Comparison of ENCODE assay signal across 22 cellular contexts in genomic region chr7:101838837-101839483, GRCh38. TPM values are rescaled to one million over a fixed set of nuclear protein-coding genes. Genes with fewer than 3 reads are reported as not detected.
DNase-seq lines count a peak whose midpoint lies in the region; ATAC-seq and TF ChIP-seq lines count a peak whose summit lies in the region.
"Had no signal": no experiment of that assay in that cellular context is flagged by ENCODE, and none has a peak within 500 bp of the region (broad histone marks: within the 10 kb centered on the region; RNA-seq: fewer than 3 reads in every experiment).

No MANE protein-coding gene starts in this region.

- H3K4me1 ChIP-seq in right lobe of liver (peaks cover 0 to 5% (median 0%) of the 10 kb centered on the region in 4 donors), smooth muscle cell (ENCODE audit: low read depth) (peaks cover 7% of the 10 kb centered on the region)
- H3K4me1 ChIP-seq: tibial nerve had no signal

- H3K79me2 ChIP-seq in smooth muscle cell (ENCODE audit: low read depth), result peaks cover 100% of the 10 kb centered on the region

- peak overlapping the region; percentile 40 for H3K4me2 ChIP-seq in smooth muscle cell
- H3K4me2 ChIP-seq: KMS-11 had no signal

- peak overlapping the region in 1 of 3 donors; percentile 50 for H3K27ac ChIP-seq in right lobe of liver
- H3K27ac ChIP-seq in smooth muscle cell (ENCODE audit: low read depth), result peak overlapping the region; percentile 70
- H3K27ac ChIP-seq: adrenal gland, KMS-11, ovary, SK-N-MC, tibial nerve had no signal

- ATAC-seq in right lobe of liver, result peak; percentile 81 to 97 (median 88)
- ATAC-seq in GM21529 (IDR thresholded peaks at IDR 0.05; ENCODE audit: unreplicated experiment), result no peak
- no peak for ATAC-seq in HG02763 (IDR thresholded peaks at IDR 0.05; ENCODE audit: unreplicated experiment)
- ATAC-seq: naive thymus-derived CD4-positive, alpha-beta T cell; T-helper 17 cell had no signal

- peaks cover 6% of the 10 kb centered on the region for H3F3A ChIP-seq in smooth muscle cell (ENCODE audit: low read depth)

- H3K4me3 ChIP-seq in fibroblast of villous mesenchyme (ENCODE audit: low read depth, low read length) (no peak overlapping the region), right lobe of liver (no peak overlapping the region), smooth muscle cell (no peak overlapping the region)
- H3K4me3 ChIP-seq: adrenal gland, ovary, SK-N-MC, tibial nerve had no signal

- no peak overlapping the region for H2AFZ ChIP-seq in smooth muscle cell (ENCODE audit: low read depth)

- TF ChIP-seq CTCF in fibroblast of villous mesenchyme (IDR thresholded peaks at IDR 0.05; ENCODE audit: insufficient read depth, low read depth, low read length) (no peak), right lobe of liver (IDR thresholded peaks at IDR 0.05) (no peak), smooth muscle cell (IDR thresholded peaks at IDR 0.05; ENCODE audit: borderline replicate concordance, insufficient read depth, poor library complexity, severe bottlenecking) (no peak)

- H3K9ac ChIP-seq in smooth muscle cell (ENCODE audit: low read depth), result peak overlapping the region; percentile 21
- H3K9ac ChIP-seq: KMS-11 had no signal

- no peak for TF ChIP-seq POLR2A in right lobe of liver (IDR thresholded peaks at IDR 0.05)

- WGBS in right lobe of liver (ENCODE audit: insufficient coverage, low coverage, low lambda C conversion rate, missing lambda C conversion rate), result 80% methylated on average over 15 of the region's 17 CpGs
- WGBS in smooth muscle cell (ENCODE audit: low lambda C conversion rate), result 31% methylated on average over 17 of the region's 17 CpGs

- no peaks in the 10 kb centered on the region for H3K36me3 ChIP-seq in right lobe of liver
- no peaks in the 10 kb centered on the region for H3K36me3 ChIP-seq in smooth muscle cell (ENCODE audit: low read depth)
- H3K36me3 ChIP-seq: adrenal gland, ovary, tibial nerve had no signal

- H3K9me3 ChIP-seq in right lobe of liver, result no peaks in the 10 kb centered on the region
- H3K9me3 ChIP-seq in smooth muscle cell (replicated peaks; ENCODE audit: low read depth), result no peaks in the 10 kb centered on the region
- H3K9me3 ChIP-seq: adrenal gland, ovary, tibial nerve had no signal

- intact Hi-C loops in right lobe of liver (cut with DNase I), result no loop called here

- peaks cover 99% of the 10 kb centered on the region for H4K20me1 ChIP-seq in smooth muscle cell (ENCODE audit: low read depth)

- DNase-seq in NCI-H82 treated with DMSO at 0.1 percent for 48 hours (lab: John Stamatoyannopoulos, UW; ENCODE audit: unreplicated experiment) (peak; percentile 91), fibroblast of villous mesenchyme (ENCODE audit: low read depth) (peak; percentile 98), right lobe of liver (peak; percentile 64 to 72 (median 68)), smooth muscle cell (lab: John Stamatoyannopoulos, UW; ENCODE audit: unreplicated experiment) (peak; percentile 26)
- DNase-seq in activated effector memory CD4-positive, alpha-beta T cell treated with Interleukin-2 at 50 U/mL for 16 hours, result no peak
- DNase-seq: activated CD4-positive, alpha-beta T cell treated with anti-CD3 and anti-CD28 coated beads for 4 hours; activated CD8-positive, alpha-beta memory T cell treated with anti-CD3 and anti-CD28 coated beads for 24 hours; activated naive CD4-positive, alpha-beta T cell; activated T-cell treated with anti-CD3 and anti-CD28 coated beads, Interleukin-2, amount 50 U/mL, for 24 hours; CD4-positive, CD25-positive, alpha-beta regulatory T cell; naive thymus-derived CD4-positive, alpha-beta T cell; NCI-H146; NCI-H526; ovary; RPMI8226; T-helper 17 cell had no signal

- no peaks in the 10 kb centered on the region for H3K27me3 ChIP-seq in right lobe of liver
- no peaks in the 10 kb centered on the region for H3K27me3 ChIP-seq in smooth muscle cell (ENCODE audit: low read depth)
- H3K27me3 ChIP-seq: adrenal gland, ovary, tibial nerve had no signal

RNA-seq across cellular contexts. Expression of gene CUX1, which starts 21.5 kb away (rescaled TPM):
- total RNA-seq in fibroblast of villous mesenchyme (45.7 and 46.2 TPM in 2 replicates), right lobe of liver (10 to 100 TPM; 34.3 to 53.1 (median 40.6) TPM), smooth muscle cell (56.3 and 70.1 TPM in 2 replicates)
- 67.5 and 78.4 TPM in 2 replicates for polyA plus RNA-seq in smooth muscle cell

Comparison
In these comparisons a context has a peak if more than half of its experiments do, and no peak if none do; other contexts are left out.
1. ATAC-seq: peak in right lobe of liver (4 of 4); none in GM21529 (single experiment) and HG02763 (single experiment).